In genomic region chr22:24398409-24398808, GRCh38 we compare ENCODE assay signal across 17 cellular contexts. TPM values are rescaled to one million over a fixed set of nuclear protein-coding genes. Genes with fewer than 3 reads are reported as not detected.
DNase-seq lines count a peak whose midpoint lies in the region; ATAC-seq and TF ChIP-seq lines count a peak whose summit lies in the region.
"Had no signal": no experiment of that assay in that cellular context is flagged by ENCODE, and none has a peak within 500 bp of the region (broad histone marks: within the 10 kb centered on the region; RNA-seq: fewer than 3 reads in every experiment).

No MANE protein-coding gene starts in this region.

- H3K27me3 ChIP-seq in BLaER1: no peaks in the 10 kb centered on the region
- H3K27me3 ChIP-seq in DND-41 (ENCODE audit: insufficient read depth, low read length, poor library complexity): no peaks in the 10 kb centered on the region
- no peaks in the 10 kb centered on the region for H3K27me3 ChIP-seq in MG63
- H3K27me3 ChIP-seq: BE2C, heart left ventricle, testis had no signal

- peak; percentile 58; the same call in 1 of the 3 replicates for ATAC-seq in DND-41 (ENCODE audit: insufficient read depth, low read depth)
- ATAC-seq in GM21526 (IDR thresholded peaks at IDR 0.05; ENCODE audit: low FRiP score, unreplicated experiment): no peak
- ATAC-seq: heart left ventricle had no signal

- H3K4me1 Mint-ChIP-seq in dendritic cell treated with granulocyte-macrophage colony-stimulating factor and Interleukin-4, amounts not matched to agents 40 ng/mL and 50 ng/mL, for 4 days (ENCODE audit: low read depth): peaks cover 59% of the 10 kb centered on the region

- H3K9ac ChIP-seq in BLaER1: no peak overlapping the region
- no peak overlapping the region for H3K9ac ChIP-seq in DND-41 (ENCODE audit: low read depth, low read length)

- no peak overlapping the region for H2AFZ ChIP-seq in DND-41 (ENCODE audit: low read depth, low read length)

- H3K27me3 Mint-ChIP-seq in dendritic cell treated with granulocyte-macrophage colony-stimulating factor and Interleukin-4, amounts not matched to agents 40 ng/mL and 50 ng/mL, for 4 days: no peaks in the 10 kb centered on the region
- H3K27me3 Mint-ChIP-seq: naive B cell had no signal

- peaks cover 38% of the 10 kb centered on the region for H3K36me3 Mint-ChIP-seq in dendritic cell treated with granulocyte-macrophage colony-stimulating factor and Interleukin-4, amounts not matched to agents 40 ng/mL and 50 ng/mL, for 4 days (ENCODE audit: low read depth)

- H3K9me3 Mint-ChIP-seq in dendritic cell treated with granulocyte-macrophage colony-stimulating factor and Interleukin-4, amounts not matched to agents 40 ng/mL and 50 ng/mL, for 4 days: no peaks in the 10 kb centered on the region
- H3K9me3 Mint-ChIP-seq: naive B cell had no signal

- intact Hi-C loops in dendritic cell treated with granulocyte-macrophage colony-stimulating factor and Interleukin-4, amounts not matched to agents 40 ng/mL and 50 ng/mL, for 4 days (cut with micrococcal nuclease): no loop called here

- H3K27ac ChIP-seq in BLaER1 (no peak overlapping the region), DND-41 (ENCODE audit: low read length) (peak overlapping the region; percentile 41; the same call in 1 of the 2 replicates)
- H3K27ac ChIP-seq: skin epidermis, testis had no signal

- H3K36me3 ChIP-seq in BLaER1 (peaks cover 75% of the 10 kb centered on the region), DND-41 (ENCODE audit: insufficient read depth, low read length) (peaks cover 74% of the 10 kb centered on the region), MG63 (peaks cover 47% of the 10 kb centered on the region)

- H3K4me1 ChIP-seq in BLaER1 (peaks cover 54% of the 10 kb centered on the region), DND-41 (ENCODE audit: insufficient read depth, low read length) (no peaks in the 10 kb centered on the region)

- H3K27ac Mint-ChIP-seq in dendritic cell treated with granulocyte-macrophage colony-stimulating factor and Interleukin-4, amounts not matched to agents 40 ng/mL and 50 ng/mL, for 4 days: peak overlapping the region; percentile 27

- H4K20me1 ChIP-seq in BLaER1: no peaks in the 10 kb centered on the region; the same call in 1 of the 2 replicates
- H4K20me1 ChIP-seq in DND-41 (ENCODE audit: insufficient read depth, low read length): no peaks in the 10 kb centered on the region

- no peak overlapping the region for H3K4me3 Mint-ChIP-seq in dendritic cell treated with granulocyte-macrophage colony-stimulating factor and Interleukin-4, amounts not matched to agents 40 ng/mL and 50 ng/mL, for 4 days

- no peak overlapping the region for H3K4me3 ChIP-seq in BLaER1
- H3K4me3 ChIP-seq in DND-41 (ENCODE audit: low read depth in 1 of 2, low read length in 2 of 2): no peak overlapping the region
- H3K4me3 ChIP-seq in MG63: no peak overlapping the region
- H3K4me3 ChIP-seq: heart left ventricle, skin epidermis, testis had no signal

- H3K9me3 ChIP-seq in BLaER1: no peaks in the 10 kb centered on the region
- H3K9me3 ChIP-seq in DND-41 (ENCODE audit: insufficient read depth, low read length, severe bottlenecking): no peaks in the 10 kb centered on the region
- no peaks in the 10 kb centered on the region for H3K9me3 ChIP-seq in MG63
- H3K9me3 ChIP-seq: BE2C, heart left ventricle, testis had no signal

- H3K79me2 ChIP-seq in DND-41 (ENCODE audit: insufficient read depth, low read length): 0 out of 2 replicates have a peak, but pooled peaks cover 2% of the 10 kb centered on the region

- no peak for TF ChIP-seq CTCF in DND-41 (IDR thresholded peaks at IDR 0.05; ENCODE audit: borderline replicate concordance, extremely low read depth, low read length, poor library complexity, severe bottlenecking)

- no peak for DNase-seq in DND-41
- peak; percentile 14 for DNase-seq in RPMI7951 (ENCODE audit: low read depth)
- no peak for DNase-seq in MG63
- no peak for DNase-seq in OCI-M1 (lab: John Stamatoyannopoulos, UW)
- DNase-seq: activated CD4-positive, alpha-beta T cell treated with anti-CD3 and anti-CD28 coated beads, Interleukin-2, amount 50 U/mL, for 4 hours; BE2C; heart left ventricle; naive B cell; NCI-H1417; NCI-H2171 treated with DMSO at 0.1 percent for 48 hours; NCI-H82; posterior cingulate gyrus; testis had no signal

- H3K4me2 ChIP-seq in BLaER1: peak overlapping the region; percentile 77
- no peak overlapping the region for H3K4me2 ChIP-seq in DND-41 (ENCODE audit: insufficient read depth, low read length)

RNA-seq across cellular contexts. Expression of gene ADORA2A, which starts 29.0 kb away (rescaled TPM):
- 3.7 and 4.2 TPM in 2 replicates for total RNA-seq in RPMI7951 (2014; rRNA removed; shearing (Covaris generic))
- 0.16 and 2.0 TPM in 2 replicates for total RNA-seq in MG63 (2014; rRNA removed; shearing (Covaris generic); ENCODE audit: low replicate concordance)
